In genomic region chr15:68518046-68518445, GRCh38 we compare ENCODE assay signal across 17 cellular contexts.
A peak's percentile ranks its signal among the peaks of the same experiment; 100 is the strongest.
DNase-seq lines count a peak whose midpoint lies in the region; ATAC-seq, FAIRE-seq and TF ChIP-seq lines count a peak whose summit lies in the region.
"Had no signal": no experiment of that assay in that cellular context is flagged by ENCODE, and none has a peak within 500 bp of the region (broad histone marks: within the 10 kb centered on the region; RNA-seq: fewer than 3 reads in every experiment).

No MANE protein-coding gene starts in this region.

- H4K5ac ChIP-seq in H1 (ENCODE audit: insufficient read length, low read depth, low read length) (no peak overlapping the region), mesendoderm (ENCODE audit: low read length) (no peak overlapping the region)

- no peak overlapping the region for H3K9ac ChIP-seq in HUES48 (ENCODE audit: low read depth, low read length)
- no peak overlapping the region for H3K9ac ChIP-seq in H1 (replicated peaks in 1 of 4; ENCODE audit: extremely low read depth in 1 of 4, low read depth in 3 of 4, low read length in 3 of 4)
- H3K9ac ChIP-seq in mesendoderm (ENCODE audit: low read length): no peak overlapping the region

- no peaks in the 10 kb centered on the region for H3K23me2 ChIP-seq in H1 (ENCODE audit: low read depth, low read length)

- CTCF ChIA-PET in H1 (lab: Charles Lee; ENCODE audit: partially characterized antibody): interaction anchor here (2.0 kb wide), 1 partner anchor 21 kb away, joined by 4 read pairs; no protein-coding TSS in a partner anchor

- H3K79me1 ChIP-seq in H1 (ENCODE audit: low read depth, low read length) (no peaks in the 10 kb centered on the region), mesendoderm (ENCODE audit: low read length) (no peaks in the 10 kb centered on the region)

- H2AK5ac ChIP-seq in H1 (ENCODE audit: low read depth, low read length) (no peak overlapping the region), mesendoderm (ENCODE audit: low read length) (no peak overlapping the region)

- TF ChIP-seq EP300 in H1 (IDR thresholded peaks at IDR 0.05; ENCODE audit: borderline replicate concordance in 1 of 2, low read depth in 2 of 2, low read length in 2 of 2): no peak

- no peak for ATAC-seq in GM21390 (IDR thresholded peaks at IDR 0.05; ENCODE audit: unreplicated experiment)
- no peak for ATAC-seq in HG03521 (IDR thresholded peaks at IDR 0.05; ENCODE audit: unreplicated experiment)

- H3K27ac ChIP-seq in HUES48 (ENCODE audit: low read depth, low read length) (peak overlapping the region; percentile 54), H1 (ENCODE audit: low read depth, low read length) (no peak overlapping the region), mesendoderm (ENCODE audit: low read depth, low read length) (no peak overlapping the region), testis (peak overlapping the region; percentile 50 to 70)
- H3K27ac ChIP-seq: RWPE1 had no signal

- H3K79me2 ChIP-seq in H1 (ENCODE audit: control insufficient read depth in 1 of 2, insufficient read depth in 2 of 2, low read length in 2 of 2) (no peaks in the 10 kb centered on the region), mesendoderm (ENCODE audit: control insufficient read depth, insufficient read depth, low read length) (no peaks in the 10 kb centered on the region)

- H3K9me3 ChIP-seq in HUES48 (ENCODE audit: control insufficient read depth, insufficient read depth, low read length) (no peaks in the 10 kb centered on the region), H1 (ENCODE audit: insufficient read depth in 2 of 2, low read depth in 1 of 2, low read length in 1 of 2) (no peaks in the 10 kb centered on the region), testis (no peaks in the 10 kb centered on the region)

- intact Hi-C loops in testis (cut with DNase I; ENCODE audit: low total_unique reads): no loop called here

- no peak overlapping the region for H2BK120ac ChIP-seq in H1 (replicated peaks; ENCODE audit: low read depth, low read length)
- no peak overlapping the region for H2BK120ac ChIP-seq in mesendoderm (ENCODE audit: low read depth, low read length)

- H3K27me3 ChIP-seq in HUES48 (ENCODE audit: control insufficient read depth, insufficient read depth, low read length): no peaks in the 10 kb centered on the region
- H3K27me3 ChIP-seq in H1 (replicated peaks in 1 of 4; ENCODE audit: control insufficient read depth in 3 of 4, extremely low read depth in 1 of 4, insufficient read depth in 3 of 4, low read length in 3 of 4): no peaks in the 10 kb centered on the region
- H3K27me3 ChIP-seq in mesendoderm (ENCODE audit: insufficient read depth, low read length, poor library complexity): no peaks in the 10 kb centered on the region
- no peaks in the 10 kb centered on the region for H3K27me3 ChIP-seq in testis

- H2BK15ac ChIP-seq in H1 (ENCODE audit: low read length): no peak overlapping the region
- H2BK15ac ChIP-seq in mesendoderm (replicated peaks; ENCODE audit: low read depth): no peak overlapping the region

- no peak for TF ChIP-seq RAD21 in H1 (IDR thresholded peaks at IDR 0.05 in 1 of 2, conservative IDR thresholded peaks at IDR 0.05 in 1 of 2; ENCODE audit: low read depth in 2 of 2, low read length in 2 of 2)

- peak overlapping the region; percentile 82 for H2AFZ ChIP-seq in H1 (ENCODE audit: low read length)

- POLR2A ChIA-PET in H1 (lab: Charles Lee; ENCODE audit: partially characterized antibody): no interaction called here

- no peak overlapping the region for H2BK20ac ChIP-seq in H1 (ENCODE audit: low read length)

- H2BK5ac ChIP-seq in H1 (ENCODE audit: low read depth, low read length) (peak overlapping the region; percentile 4; the same call in 1 of the 2 replicates), mesendoderm (ENCODE audit: low read length) (no peak overlapping the region)

- no peak overlapping the region for H3K56ac ChIP-seq in H1 (replicated peaks; ENCODE audit: insufficient read length, low read depth, low read length)
- H3K56ac ChIP-seq in mesendoderm (ENCODE audit: low read length): peak overlapping the region; percentile 56

- TF ChIP-seq CTCF in H1 (IDR thresholded peaks at IDR 0.05; ENCODE audit: control extremely low read depth in 1 of 3, insufficient read depth in 1 of 3, low read depth in 1 of 3, low read length in 3 of 3) (no peak), testis (IDR thresholded peaks at IDR 0.05) (no peak)

- H3K23ac ChIP-seq in H1 (ENCODE audit: insufficient read length): no peak overlapping the region
- no peak overlapping the region for H3K23ac ChIP-seq in mesendoderm (ENCODE audit: low read length)

- H3K4me1 ChIP-seq in HUES48 (ENCODE audit: control insufficient read depth, insufficient read depth, low read length) (peaks cover 24% of the 10 kb centered on the region), H1 (replicated peaks in 1 of 4; ENCODE audit: control insufficient read depth in 3 of 4, insufficient read depth in 4 of 4, low read length in 3 of 4) (peaks cover 8 to 12% (median 9%) of the 10 kb centered on the region in 4 experiments; a peak in 6 of 7 replicates), mesendoderm (ENCODE audit: control insufficient read depth, low read depth, low read length) (peaks cover 3% of the 10 kb centered on the region), testis (peaks cover 14% of the 10 kb centered on the region)

- 64% methylated on average over 6 of the region's 6 CpGs; no CpG with 5 or more reads in 1 of the 2 experiments for WGBS in H1 (ENCODE audit: extremely low coverage in 1 of 2, insufficient coverage in 1 of 2, insufficient read length in 1 of 2, insufficient replicate concordance in 2 of 2, low coverage in 1 of 2, low lambda C conversion rate in 2 of 2, missing lambda C conversion rate in 1 of 2), 2 experiments
- WGBS in mesendoderm (ENCODE audit: extremely low coverage, insufficient coverage, low lambda C conversion rate): no CpG with 5 or more reads among the region's 6 CpGs
- WGBS in testis, 2 donors: 63 to 64% methylated on average over 6 of the region's 6 CpGs

- TF ChIP-seq POLR2A in H1 (IDR thresholded peaks at IDR 0.05; ENCODE audit: control extremely low read depth in 1 of 2, low read depth in 2 of 2, low read length in 2 of 2) (no peak), testis (IDR thresholded peaks at IDR 0.05) (no peak)

- H3K4me2 ChIP-seq in H1 (ENCODE audit: insufficient read depth in 1 of 2, low read depth in 2 of 2, low read length in 2 of 2) (no peak overlapping the region), mesendoderm (ENCODE audit: low read length) (no peak overlapping the region)

- DNase-seq in H1 (ENCODE audit: low read depth in 1 of 2, low spot score in 2 of 2) (no peak), mesendoderm (peak; percentile 71), testis (no peak), NCI-H748 treated with DMSO at 0.1 percent for 48 hours (lab: John Stamatoyannopoulos, UW) (no peak)
- no peak for DNase-seq in activated effector memory CD4-positive, alpha-beta T cell treated with Interleukin-2 at 50 U/mL for 16 hours
- DNase-seq: activated B cell treated with CpG ODN at 0.5 μM for 24 hours; activated naive CD4-positive, alpha-beta T cell treated with anti-CD3 and anti-CD28 coated beads, Interleukin-2, amount 10 ng/mL, durations not matched to agents 7 days and 5 days; DMS 273 treated with DMSO at 0.1 percent for 48 hours; immature natural killer cell; NCI-H2029; NCI-H774; T-helper 1 cell had no signal

- H3K4me3 ChIP-seq in HUES48 (ENCODE audit: low read depth, low read length): no peak overlapping the region
- no peak overlapping the region for H3K4me3 ChIP-seq in H1 (ENCODE audit: extremely low read depth in 1 of 4, insufficient read depth in 2 of 4, low read depth in 3 of 4, low read length in 4 of 4)
- no peak overlapping the region for H3K4me3 ChIP-seq in mesendoderm (ENCODE audit: low read length)
- H3K4me3 ChIP-seq in testis: no peak overlapping the region

- H4K91ac ChIP-seq in H1 (replicated peaks; ENCODE audit: insufficient read length, low read length): no peak overlapping the region

- peak; percentile 55 for FAIRE-seq in H1 (lab: Jason Lieb, UNC)
- FAIRE-seq: frontal cortex had no signal

- H3K18ac ChIP-seq in H1 (ENCODE audit: extremely low read depth, low read length) (no peak overlapping the region), mesendoderm (ENCODE audit: low read length) (no peak overlapping the region)

- no peak overlapping the region for H3K14ac ChIP-seq in H1 (ENCODE audit: insufficient read length)

- no peaks in the 10 kb centered on the region for H4K20me1 ChIP-seq in H1 (replicated peaks in 1 of 2; ENCODE audit: control insufficient read depth in 1 of 2, insufficient read depth in 2 of 2, low read length in 2 of 2)

- no peak overlapping the region for H3K4ac ChIP-seq in H1 (replicated peaks; ENCODE audit: insufficient read length, low read depth, low read length)
- no peak overlapping the region for H3K4ac ChIP-seq in mesendoderm (ENCODE audit: low read depth, low read length)

- H3K36me3 ChIP-seq in HUES48 (ENCODE audit: control insufficient read depth, insufficient read depth, low read length): no peaks in the 10 kb centered on the region
- no peaks in the 10 kb centered on the region for H3K36me3 ChIP-seq in H1 (ENCODE audit: control insufficient read depth in 2 of 4, insufficient read depth in 4 of 4, low read length in 3 of 4)
- no peaks in the 10 kb centered on the region for H3K36me3 ChIP-seq in mesendoderm (ENCODE audit: control insufficient read depth, insufficient read depth, low read length)
- no peaks in the 10 kb centered on the region for H3K36me3 ChIP-seq in testis (ENCODE audit: low read depth, missing control alignments)

- H4K8ac ChIP-seq in H1 (ENCODE audit: extremely low read depth, insufficient read depth, low read length) (no peak overlapping the region), mesendoderm (ENCODE audit: low read depth, low read length) (no peak overlapping the region)

- peak overlapping the region; percentile 32; the same call in 1 of the 2 replicates for H2BK12ac ChIP-seq in H1 (ENCODE audit: low read depth, low read length)

TF ChIP-seq in H1, 55 proteins besides CTCF, POLR2A, EP300 and RAD21:
- TF ChIP-seq EGR1 (IDR thresholded peaks at IDR 0.05; ENCODE audit: borderline replicate concordance, low read depth, low read length) (peak; percentile 7; the same call in 1 of the 2 replicates), RXRA (IDR thresholded peaks at IDR 0.05; ENCODE audit: insufficient read depth, low read depth, low read length) (no peak)

Comparison
In these comparisons a context has a peak if more than half of its experiments do, and no peak if none do; other contexts are left out.
1. H3K27ac ChIP-seq: peak in HUES48 (single experiment) and testis (2 of 2); none in H1 (single experiment) and mesendoderm (single experiment).